1 cellular context compared by ENCODE assay signal in the genomic region with DNA sequence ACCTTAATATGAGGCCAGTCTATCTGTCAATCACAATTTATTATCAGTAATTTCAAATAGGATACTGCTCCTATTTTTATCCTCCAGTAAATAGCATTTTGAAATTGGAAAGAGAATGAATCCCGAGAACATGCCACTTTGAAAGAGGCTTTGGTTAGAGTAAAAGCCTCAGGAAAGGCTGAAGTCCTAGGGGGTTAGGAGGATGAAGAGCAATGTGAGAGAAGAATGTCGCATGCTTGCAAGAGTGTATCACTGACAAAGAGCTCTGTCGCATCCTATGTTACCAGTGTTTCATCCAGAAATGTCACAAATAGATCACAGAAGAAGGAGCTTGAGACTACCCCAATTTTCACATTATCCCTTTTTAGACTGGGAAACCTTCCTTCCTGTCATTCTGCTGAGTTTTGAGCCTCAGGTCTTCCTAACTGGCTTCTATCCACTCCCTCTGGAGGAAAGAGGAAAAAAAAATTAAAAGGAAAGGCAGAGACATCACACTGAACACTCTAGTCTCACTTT.
TF ChIP-seq lines count a peak whose summit lies in the region.

No MANE protein-coding gene starts in this region.

TF ChIP-seq in HepG2, 621 proteins besides CTCF, POLR2A, EP300 and RAD21:
- TF ChIP-seq, protein P1, sequence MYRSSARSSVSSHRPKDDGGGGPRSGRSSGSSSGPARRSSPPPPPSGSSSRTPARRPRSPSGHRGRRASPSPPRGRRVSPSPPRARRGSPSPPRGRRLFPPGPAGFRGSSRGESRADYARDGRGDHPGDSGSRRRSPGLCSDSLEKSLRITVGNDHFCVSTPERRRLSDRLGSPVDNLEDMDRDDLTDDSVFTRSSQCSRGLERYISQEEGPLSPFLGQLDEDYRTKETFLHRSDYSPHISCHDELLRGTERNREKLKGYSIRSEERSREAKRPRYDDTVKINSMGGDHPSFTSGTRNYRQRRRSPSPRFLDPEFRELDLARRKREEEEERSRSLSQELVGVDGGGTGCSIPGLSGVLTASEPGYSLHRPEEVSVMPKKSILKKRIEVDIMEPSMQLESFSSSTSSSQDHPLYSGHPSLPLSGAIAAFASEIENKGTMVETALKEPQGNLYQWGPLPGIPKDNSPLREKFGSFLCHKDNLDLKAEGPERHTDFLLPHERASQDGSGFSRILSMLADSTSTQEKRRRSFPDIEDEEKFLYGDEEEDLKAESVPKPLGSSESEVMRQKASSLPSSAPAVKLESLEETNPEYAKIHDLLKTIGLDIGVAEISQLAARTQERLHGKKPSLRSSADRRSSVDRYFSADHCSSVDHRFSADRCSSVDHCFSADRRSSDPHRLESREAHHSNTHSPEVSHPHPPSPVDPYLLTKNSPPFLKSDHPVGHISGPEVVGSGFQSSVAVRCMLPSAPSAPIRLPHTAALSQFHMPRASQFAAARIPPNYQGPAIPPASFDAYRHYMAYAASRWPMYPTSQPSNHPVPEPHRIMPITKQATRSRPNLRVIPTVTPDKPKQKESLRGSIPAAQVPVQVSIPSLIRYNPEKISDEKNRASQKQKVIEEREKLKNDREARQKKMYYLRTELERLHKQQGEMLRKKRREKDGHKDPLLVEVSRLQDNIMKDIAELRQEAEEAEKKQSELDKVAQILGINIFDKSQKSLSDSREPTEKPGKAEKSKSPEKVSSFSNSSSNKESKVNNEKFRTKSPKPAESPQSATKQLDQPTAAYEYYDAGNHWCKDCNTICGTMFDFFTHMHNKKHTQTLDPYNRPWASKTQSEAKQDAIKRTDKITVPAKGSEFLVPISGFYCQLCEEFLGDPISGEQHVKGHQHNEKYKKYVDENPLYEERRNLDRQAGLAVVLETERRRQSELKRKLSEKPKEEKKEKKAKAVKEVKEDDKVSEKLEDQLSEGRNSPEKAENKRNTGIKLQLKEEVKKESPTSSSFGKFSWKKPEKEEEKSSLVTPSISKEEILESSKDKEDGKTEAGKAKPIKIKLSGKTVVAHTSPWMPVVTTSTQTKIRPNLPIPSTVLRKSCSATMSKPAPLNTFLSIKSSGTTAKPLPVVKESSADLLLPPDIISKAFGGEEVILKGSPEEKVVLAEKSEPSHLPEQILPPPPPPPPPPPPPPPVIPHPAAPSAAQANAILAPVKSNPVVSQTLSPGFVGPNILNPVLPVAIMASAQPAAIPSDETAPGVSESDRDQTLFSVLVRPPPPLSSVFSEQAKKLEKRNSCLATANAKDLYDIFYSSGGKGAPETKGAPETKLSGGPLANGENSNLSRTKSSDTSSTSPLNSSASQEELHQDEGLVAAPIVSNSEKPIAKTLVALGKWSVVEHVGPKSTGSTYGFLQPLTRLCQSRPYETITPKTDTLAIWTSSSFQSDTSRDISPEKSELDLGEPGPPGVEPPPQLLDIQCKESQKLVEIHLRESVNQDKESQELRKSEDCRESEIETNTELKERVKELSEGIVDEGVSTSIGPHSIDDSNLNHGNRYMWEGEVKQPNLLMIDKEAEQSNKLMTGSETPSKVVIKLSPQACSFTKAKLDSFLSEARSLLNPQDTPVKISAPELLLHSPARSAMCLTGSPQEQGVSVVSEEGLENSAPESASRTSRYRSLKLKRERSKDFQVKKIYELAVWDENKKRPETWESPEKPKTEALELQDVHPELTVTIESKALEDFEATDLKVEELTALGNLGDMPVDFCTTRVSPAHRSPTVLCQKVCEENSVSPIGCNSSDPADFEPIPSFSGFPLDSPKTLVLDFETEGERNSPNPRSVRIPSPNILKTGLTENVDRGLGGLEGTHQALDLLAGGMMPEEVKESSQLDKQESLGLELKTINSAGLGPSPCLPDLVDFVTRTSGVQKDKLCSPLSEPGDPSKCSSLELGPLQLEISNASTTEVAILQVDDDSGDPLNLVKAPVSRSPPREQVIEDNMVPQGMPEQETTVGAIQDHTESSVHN (CRISPR knock-in tag; IDR thresholded peaks at IDR 0.05): no peak
- TF ChIP-seq ZNF615 (CRISPR knock-in tag; IDR thresholded peaks at IDR 0.05; ENCODE audit: borderline replicate concordance) (no peak), ZFP41 (CRISPR knock-in tag; IDR thresholded peaks at IDR 0.05; ENCODE audit: borderline replicate concordance) (no peak), ZNF260 (CRISPR knock-in tag; IDR thresholded peaks at IDR 0.05; ENCODE audit: borderline replicate concordance, low read depth) (no peak), CBX2 (IDR thresholded peaks at IDR 0.05; ENCODE audit: low read depth, low read length) (no peak), CBX2 (CRISPR knock-in tag; IDR thresholded peaks at IDR 0.05; ENCODE audit: low read depth) (no peak), ZNF556 (CRISPR knock-in tag; IDR thresholded peaks at IDR 0.05; ENCODE audit: borderline replicate concordance) (no peak), ZNF10 (CRISPR knock-in tag; IDR thresholded peaks at IDR 0.05; ENCODE audit: borderline replicate concordance, low read depth) (no peak), ZNF569 (CRISPR knock-in tag; IDR thresholded peaks at IDR 0.05; ENCODE audit: borderline replicate concordance) (no peak)
- TF ChIP-seq, protein P2, sequence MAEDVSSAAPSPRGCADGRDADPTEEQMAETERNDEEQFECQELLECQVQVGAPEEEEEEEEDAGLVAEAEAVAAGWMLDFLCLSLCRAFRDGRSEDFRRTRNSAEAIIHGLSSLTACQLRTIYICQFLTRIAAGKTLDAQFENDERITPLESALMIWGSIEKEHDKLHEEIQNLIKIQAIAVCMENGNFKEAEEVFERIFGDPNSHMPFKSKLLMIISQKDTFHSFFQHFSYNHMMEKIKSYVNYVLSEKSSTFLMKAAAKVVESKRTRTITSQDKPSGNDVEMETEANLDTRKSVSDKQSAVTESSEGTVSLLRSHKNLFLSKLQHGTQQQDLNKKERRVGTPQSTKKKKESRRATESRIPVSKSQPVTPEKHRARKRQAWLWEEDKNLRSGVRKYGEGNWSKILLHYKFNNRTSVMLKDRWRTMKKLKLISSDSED (CRISPR knock-in tag; IDR thresholded peaks at IDR 0.05): no peak
- TF ChIP-seq, protein P3, sequence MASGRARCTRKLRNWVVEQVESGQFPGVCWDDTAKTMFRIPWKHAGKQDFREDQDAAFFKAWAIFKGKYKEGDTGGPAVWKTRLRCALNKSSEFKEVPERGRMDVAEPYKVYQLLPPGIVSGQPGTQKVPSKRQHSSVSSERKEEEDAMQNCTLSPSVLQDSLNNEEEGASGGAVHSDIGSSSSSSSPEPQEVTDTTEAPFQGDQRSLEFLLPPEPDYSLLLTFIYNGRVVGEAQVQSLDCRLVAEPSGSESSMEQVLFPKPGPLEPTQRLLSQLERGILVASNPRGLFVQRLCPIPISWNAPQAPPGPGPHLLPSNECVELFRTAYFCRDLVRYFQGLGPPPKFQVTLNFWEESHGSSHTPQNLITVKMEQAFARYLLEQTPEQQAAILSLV (CRISPR knock-in tag; IDR thresholded peaks at IDR 0.05; ENCODE audit: borderline replicate concordance): no peak
TF ChIP-seq in HepG2: peak in this region for 0.
